ENCODE assay signal across 1 cellular context in genomic region chr10:61901829-61902447, GRCh38.
TF ChIP-seq lines count a peak whose summit lies in the region.

No MANE protein-coding gene starts in this region.

TF ChIP-seq in HEK293, 187 proteins besides CTCF, POLR2A, EP300 and RAD21 (continued from another document):
- no peak for TF ChIP-seq ZBTB10 (tag by site-specific recombination; IDR thresholded peaks at IDR 0.05)
- TF ChIP-seq ZNF449 (tag by site-specific recombination; IDR thresholded peaks at IDR 0.05): 0 out of 2 replicates have a peak, but pooled peaks have one; percentile 16
- no peak for TF ChIP-seq ZNF155 (tag by site-specific recombination; IDR thresholded peaks at IDR 0.05)
- TF ChIP-seq SP7 (tag by site-specific recombination; IDR thresholded peaks at IDR 0.05): no peak
- TF ChIP-seq ZNF335 (tag by site-specific recombination; conservative IDR thresholded peaks at IDR 0.05): peak; percentile 92; the same call in 1 of the 2 replicates
- TF ChIP-seq GLIS2 (tag by site-specific recombination; IDR thresholded peaks at IDR 0.05): peak; percentile 78
- no peak for TF ChIP-seq TSHZ1 (tag by site-specific recombination; IDR thresholded peaks at IDR 0.05; ENCODE audit: borderline replicate concordance)
